ENCODE assay signal across 1 cellular context in the genomic region with DNA sequence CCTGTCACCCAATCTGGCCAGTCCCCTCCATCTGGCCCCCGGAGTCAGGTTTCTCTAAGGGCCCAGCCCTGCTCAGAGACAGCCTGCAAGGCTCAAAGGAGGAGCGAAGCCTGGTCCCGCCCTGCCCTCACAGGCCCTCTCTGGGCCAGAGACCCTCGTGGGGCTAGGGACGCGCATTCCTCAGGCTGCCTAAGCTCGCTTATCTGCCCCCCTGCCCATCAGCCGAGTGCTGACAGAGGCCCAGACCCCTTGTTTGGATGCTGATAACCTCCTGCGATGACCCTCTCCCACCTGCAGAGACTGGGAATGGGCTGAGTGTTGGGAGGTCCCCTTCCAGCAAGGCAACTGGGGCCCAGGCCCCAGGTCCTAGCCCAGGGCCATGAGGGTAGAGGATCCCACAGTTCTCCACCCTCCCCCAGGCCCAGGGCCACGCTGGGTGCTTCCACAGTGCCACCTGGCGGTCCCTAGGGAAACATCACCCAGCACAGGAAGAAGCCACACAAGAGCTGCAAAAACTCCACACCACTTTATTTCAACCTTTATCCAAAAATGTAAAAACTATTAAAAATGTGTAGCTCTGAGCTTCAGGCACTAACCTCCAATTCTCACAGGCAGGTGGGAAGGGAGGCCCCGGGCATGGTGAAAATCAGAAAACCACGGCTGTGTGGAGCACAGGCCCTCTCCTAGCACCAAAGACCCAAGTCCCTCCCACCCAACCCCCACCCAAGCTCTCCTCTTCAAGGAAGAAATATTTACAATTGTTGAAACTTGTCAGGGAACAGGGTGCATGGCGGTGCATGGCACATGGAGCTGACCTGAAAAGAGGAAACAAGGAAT.
TF ChIP-seq lines count a peak whose summit lies in the region.

No MANE protein-coding gene starts in this region.

TF ChIP-seq in HEK293, 187 proteins besides CTCF, POLR2A, EP300 and RAD21 (continued from another document):
- TF ChIP-seq MYNN (tag by site-specific recombination; IDR thresholded peaks at IDR 0.05; ENCODE audit: borderline replicate concordance) = no peak
- TF ChIP-seq KLF9 (tag by site-specific recombination; IDR thresholded peaks at IDR 0.05; ENCODE audit: low read depth) = no peak
- peak; percentile 37; the same call in 1 of the 2 replicates for TF ChIP-seq ZNF76 (tag by site-specific recombination; IDR thresholded peaks at IDR 0.05; ENCODE audit: borderline replicate concordance, low read depth)
- TF ChIP-seq ZNF654 (tag by site-specific recombination; IDR thresholded peaks at IDR 0.05; ENCODE audit: low read depth) = peak; percentile 77
- TF ChIP-seq ZNF169 (tag by site-specific recombination; IDR thresholded peaks at IDR 0.05) = no peak
- no peak for TF ChIP-seq ZBTB7A (tag by site-specific recombination; IDR thresholded peaks at IDR 0.05; ENCODE audit: low read depth)
- peak; percentile 65; the same call in 1 of the 2 replicates for TF ChIP-seq ZNF660 (tag by site-specific recombination; IDR thresholded peaks at IDR 0.05)
- peak; percentile 61 for TF ChIP-seq ZNF692 (tag by site-specific recombination; IDR thresholded peaks at IDR 0.05)
- no peak for TF ChIP-seq FEZF1 (tag by site-specific recombination; IDR thresholded peaks at IDR 0.05)
- no peak for TF ChIP-seq GLI2 (tag by site-specific recombination; IDR thresholded peaks at IDR 0.05; ENCODE audit: borderline replicate concordance, low read depth)
- TF ChIP-seq ZNF416 (tag by site-specific recombination; IDR thresholded peaks at IDR 0.05) = no peak
- no peak for TF ChIP-seq ZNF558 (tag by site-specific recombination; IDR thresholded peaks at IDR 0.05)
- no peak for TF ChIP-seq ZNF621 (tag by site-specific recombination; IDR thresholded peaks at IDR 0.05)
- TF ChIP-seq ZSCAN16 (tag by site-specific recombination; IDR thresholded peaks at IDR 0.05) = no peak
- TF ChIP-seq ZNF175 (tag by site-specific recombination; IDR thresholded peaks at IDR 0.05) = no peak
- TF ChIP-seq ZNF335 (tag by site-specific recombination; conservative IDR thresholded peaks at IDR 0.05) = peak; percentile 94
- no peak for TF ChIP-seq ZNF202 (tag by site-specific recombination; IDR thresholded peaks at IDR 0.05; ENCODE audit: borderline replicate concordance)
- peak; percentile 83; the same call in 1 of the 2 replicates for TF ChIP-seq ZNF2 (tag by site-specific recombination; IDR thresholded peaks at IDR 0.05)
- TF ChIP-seq, protein P1, sequence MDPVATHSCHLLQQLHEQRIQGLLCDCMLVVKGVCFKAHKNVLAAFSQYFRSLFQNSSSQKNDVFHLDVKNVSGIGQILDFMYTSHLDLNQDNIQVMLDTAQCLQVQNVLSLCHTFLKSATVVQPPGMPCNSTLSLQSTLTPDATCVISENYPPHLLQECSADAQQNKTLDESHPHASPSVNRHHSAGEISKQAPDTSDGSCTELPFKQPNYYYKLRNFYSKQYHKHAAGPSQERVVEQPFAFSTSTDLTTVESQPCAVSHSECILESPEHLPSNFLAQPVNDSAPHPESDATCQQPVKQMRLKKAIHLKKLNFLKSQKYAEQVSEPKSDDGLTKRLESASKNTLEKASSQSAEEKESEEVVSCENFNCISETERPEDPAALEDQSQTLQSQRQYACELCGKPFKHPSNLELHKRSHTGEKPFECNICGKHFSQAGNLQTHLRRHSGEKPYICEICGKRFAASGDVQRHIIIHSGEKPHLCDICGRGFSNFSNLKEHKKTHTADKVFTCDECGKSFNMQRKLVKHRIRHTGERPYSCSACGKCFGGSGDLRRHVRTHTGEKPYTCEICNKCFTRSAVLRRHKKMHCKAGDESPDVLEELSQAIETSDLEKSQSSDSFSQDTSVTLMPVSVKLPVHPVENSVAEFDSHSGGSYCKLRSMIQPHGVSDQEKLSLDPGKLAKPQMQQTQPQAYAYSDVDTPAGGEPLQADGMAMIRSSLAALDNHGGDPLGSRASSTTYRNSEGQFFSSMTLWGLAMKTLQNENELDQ (tag by site-specific recombination; IDR thresholded peaks at IDR 0.05; ENCODE audit: low read depth) = no peak
- no peak for TF ChIP-seq ZNF398 (tag by site-specific recombination; IDR thresholded peaks at IDR 0.05)
- TF ChIP-seq ZIC2 (tag by site-specific recombination; IDR thresholded peaks at IDR 0.05) = peak; percentile 94
- no peak for TF ChIP-seq ZNF639 (tag by site-specific recombination; IDR thresholded peaks at IDR 0.05)
- no peak for TF ChIP-seq ZNF138 (tag by site-specific recombination; IDR thresholded peaks at IDR 0.05; ENCODE audit: borderline replicate concordance)
- TF ChIP-seq ZNF19 (tag by site-specific recombination; IDR thresholded peaks at IDR 0.05; ENCODE audit: low read depth) = no peak
- no peak for TF ChIP-seq ZNF266 (tag by site-specific recombination; IDR thresholded peaks at IDR 0.05; ENCODE audit: low read depth)
- peak; percentile 86 for TF ChIP-seq ZNF341 (tag by site-specific recombination; IDR thresholded peaks at IDR 0.05; ENCODE audit: low read depth)
- 0 out of 2 replicates have a peak, but pooled peaks have one; percentile 9 for TF ChIP-seq EGR2 (tag by site-specific recombination; IDR thresholded peaks at IDR 0.05; ENCODE audit: low read depth)
- no peak for TF ChIP-seq ZFP41 (tag by site-specific recombination; IDR thresholded peaks at IDR 0.05; ENCODE audit: borderline replicate concordance)
- peak; percentile 63 for TF ChIP-seq ZBTB8A (tag by site-specific recombination; IDR thresholded peaks at IDR 0.05)
- TF ChIP-seq GLIS1 (tag by site-specific recombination; IDR thresholded peaks at IDR 0.05) = peak; percentile 28; the same call in 1 of the 2 replicates
- TF ChIP-seq ZNF114 (tag by site-specific recombination; IDR thresholded peaks at IDR 0.05) = no peak
- no peak for TF ChIP-seq YY2 (tag by site-specific recombination; IDR thresholded peaks at IDR 0.05)
- peak; percentile 89 for TF ChIP-seq ZBTB48 (tag by site-specific recombination; IDR thresholded peaks at IDR 0.05)
- no peak for TF ChIP-seq ZNF10 (tag by site-specific recombination; IDR thresholded peaks at IDR 0.05)
- no peak for TF ChIP-seq ZFP37 (tag by site-specific recombination; IDR thresholded peaks at IDR 0.05)
- TF ChIP-seq ZXDB (tag by site-specific recombination; IDR thresholded peaks at IDR 0.05) = no peak
- TF ChIP-seq KLF7 (tag by site-specific recombination; IDR thresholded peaks at IDR 0.05; ENCODE audit: borderline replicate concordance) = no peak
- no peak for TF ChIP-seq ZNF596 (tag by site-specific recombination; IDR thresholded peaks at IDR 0.05)
- no peak for TF ChIP-seq SP2 (tag by site-specific recombination; IDR thresholded peaks at IDR 0.05)
- TF ChIP-seq ZNF777 (tag by site-specific recombination; IDR thresholded peaks at IDR 0.05; ENCODE audit: borderline replicate concordance) = no peak
- TF ChIP-seq IKZF3 (tag by site-specific recombination; IDR thresholded peaks at IDR 0.05) = 0 out of 2 replicates have a peak, but pooled peaks have one; percentile 16
- no peak for TF ChIP-seq REPIN1 (tag by site-specific recombination; IDR thresholded peaks at IDR 0.05; ENCODE audit: low read depth)
- TF ChIP-seq ZNF157 (tag by site-specific recombination; IDR thresholded peaks at IDR 0.05) = no peak
- TF ChIP-seq, protein P2, sequence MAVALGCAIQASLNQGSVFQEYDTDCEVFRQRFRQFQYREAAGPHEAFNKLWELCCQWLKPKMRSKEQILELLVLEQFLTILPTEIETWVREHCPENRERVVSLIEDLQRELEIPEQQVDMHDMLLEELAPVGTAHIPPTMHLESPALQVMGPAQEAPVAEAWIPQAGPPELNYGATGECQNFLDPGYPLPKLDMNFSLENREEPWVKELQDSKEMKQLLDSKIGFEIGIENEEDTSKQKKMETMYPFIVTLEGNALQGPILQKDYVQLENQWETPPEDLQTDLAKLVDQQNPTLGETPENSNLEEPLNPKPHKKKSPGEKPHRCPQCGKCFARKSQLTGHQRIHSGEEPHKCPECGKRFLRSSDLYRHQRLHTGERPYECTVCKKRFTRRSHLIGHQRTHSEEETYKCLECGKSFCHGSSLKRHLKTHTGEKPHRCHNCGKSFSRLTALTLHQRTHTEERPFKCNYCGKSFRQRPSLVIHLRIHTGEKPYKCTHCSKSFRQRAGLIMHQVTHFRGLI (tag by site-specific recombination; IDR thresholded peaks at IDR 0.05) = 0 out of 2 replicates have a peak, but pooled peaks have one; percentile 14
- no peak for TF ChIP-seq ZBTB20 (tag by site-specific recombination; IDR thresholded peaks at IDR 0.05)
- TF ChIP-seq, protein P3, sequence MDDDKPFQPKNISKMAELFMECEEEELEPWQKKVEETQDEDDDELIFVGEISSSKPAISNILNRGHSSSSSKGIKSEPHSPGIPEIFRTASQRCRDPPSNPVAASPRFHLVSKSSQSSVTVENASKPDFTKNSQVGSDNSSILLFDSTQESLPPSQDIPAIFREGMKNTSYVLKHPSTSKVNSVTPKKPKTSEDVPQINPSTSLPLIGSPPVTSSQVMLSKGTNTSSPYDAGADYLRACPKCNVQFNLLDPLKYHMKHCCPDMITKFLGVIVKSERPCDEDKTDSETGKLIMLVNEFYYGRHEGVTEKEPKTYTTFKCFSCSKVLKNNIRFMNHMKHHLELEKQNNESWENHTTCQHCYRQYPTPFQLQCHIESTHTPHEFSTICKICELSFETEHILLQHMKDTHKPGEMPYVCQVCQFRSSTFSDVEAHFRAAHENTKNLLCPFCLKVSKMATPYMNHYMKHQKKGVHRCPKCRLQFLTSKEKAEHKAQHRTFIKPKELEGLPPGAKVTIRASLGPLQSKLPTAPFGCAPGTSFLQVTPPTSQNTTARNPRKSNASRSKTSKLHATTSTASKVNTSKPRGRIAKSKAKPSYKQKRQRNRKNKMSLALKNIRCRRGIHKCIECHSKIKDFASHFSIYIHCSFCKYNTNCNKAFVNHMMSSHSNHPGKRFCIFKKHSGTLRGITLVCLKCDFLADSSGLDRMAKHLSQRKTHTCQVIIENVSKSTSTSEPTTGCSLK (tag by site-specific recombination; IDR thresholded peaks at IDR 0.05) = no peak
- peak; percentile 55; the same call in 1 of the 2 replicates for TF ChIP-seq ZBTB17 (tag by site-specific recombination; IDR thresholded peaks at IDR 0.05)
- TF ChIP-seq ZSCAN4 (tag by site-specific recombination; IDR thresholded peaks at IDR 0.05) = no peak
- no peak for TF ChIP-seq ZNF792 (tag by site-specific recombination; IDR thresholded peaks at IDR 0.05)
- 0 out of 2 replicates have a peak, but pooled peaks have one; percentile 7 for TF ChIP-seq HIC1 (tag by site-specific recombination; IDR thresholded peaks at IDR 0.05)
- TF ChIP-seq YY1 (tag by site-specific recombination; IDR thresholded peaks at IDR 0.05) = no peak
- TF ChIP-seq ZNF549 (tag by site-specific recombination; IDR thresholded peaks at IDR 0.05) = no peak
